In the genomic region with DNA sequence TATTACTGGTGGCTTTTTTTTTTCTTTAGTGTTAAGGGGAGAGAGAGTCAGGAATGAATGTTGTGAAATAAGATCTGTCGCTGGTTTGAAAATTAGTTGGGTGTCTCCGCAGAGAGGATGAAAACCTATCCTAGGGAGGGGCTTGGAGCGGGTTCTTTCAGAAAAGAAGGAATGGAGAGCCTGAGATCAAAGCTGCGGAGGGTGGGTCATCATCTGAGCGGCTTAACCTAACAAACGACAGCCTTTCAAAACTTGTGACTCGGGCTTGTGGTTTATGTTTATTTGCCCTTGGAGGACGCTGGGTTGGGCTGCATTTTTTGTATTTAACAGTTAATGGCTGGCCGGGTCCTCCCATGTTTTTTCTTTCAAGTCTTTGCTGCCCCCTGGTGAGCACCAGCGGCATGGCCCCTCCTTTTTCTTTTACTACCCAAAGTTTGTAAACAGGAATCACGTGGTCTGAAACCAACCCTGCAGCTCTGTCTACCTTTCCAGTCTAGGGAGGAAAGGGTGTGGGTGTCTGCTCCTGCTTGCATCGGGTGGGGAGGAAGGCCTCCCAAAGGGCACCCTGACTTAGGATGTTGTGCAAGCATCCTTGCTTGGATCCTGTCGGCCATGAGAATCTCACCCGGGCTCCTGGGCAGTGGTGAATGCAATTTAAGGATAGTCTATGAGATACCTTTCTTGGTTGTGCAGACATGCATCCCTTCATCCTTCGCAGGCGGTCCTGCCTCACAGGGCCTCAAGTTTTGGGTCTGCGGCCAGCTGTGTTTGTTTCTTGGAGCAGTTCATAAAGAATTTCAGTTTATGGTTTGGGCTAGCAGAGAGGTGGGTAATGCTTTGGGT, we compare ENCODE assay signal across 8 cellular contexts.
DNase-seq lines count a peak whose midpoint lies in the region; ATAC-seq lines count a peak whose summit lies in the region.

No MANE protein-coding gene starts in this region.

- H3K4me3 Mint-ChIP-seq in dendritic cell treated with granulocyte-macrophage colony-stimulating factor and Interleukin-4, amounts not matched to agents 40 ng/mL and 50 ng/mL, for 4 days, result peak overlapping the region; percentile 81

- H3K36me3 Mint-ChIP-seq in dendritic cell treated with granulocyte-macrophage colony-stimulating factor and Interleukin-4, amounts not matched to agents 40 ng/mL and 50 ng/mL, for 4 days (ENCODE audit: low read depth), result peaks cover 53% of the 10 kb centered on the region

- peak overlapping the region; percentile 90 for H3K27ac Mint-ChIP-seq in dendritic cell treated with granulocyte-macrophage colony-stimulating factor and Interleukin-4, amounts not matched to agents 40 ng/mL and 50 ng/mL, for 4 days

- DNase-seq in DMS153 treated with DMSO at 0.1 percent for 48 hours (lab: John Stamatoyannopoulos, UW; ENCODE audit: unreplicated experiment) (peak; percentile 53), HK-2 (ENCODE audit: unreplicated experiment) (peak; percentile 87), NCI-H748 treated with DMSO at 0.1 percent for 48 hours (lab: John Stamatoyannopoulos, UW) (peak; percentile 97), left kidney (ENCODE audit: low read depth, low spot score) (peak; percentile 94)
- peak; percentile 92 for DNase-seq in activated CD4-positive, alpha-beta T cell treated with anti-CD3 and anti-CD28 coated beads, Interleukin-2, amount 50 U/mL, for 1 hour
- peak; percentile 72 to 92 for DNase-seq in stimulated activated CD4-positive, alpha-beta T cell treated with anti-CD3 and anti-CD28 coated beads, Interleukin-1b, Interleukin-23, amount 100 ng/mL, for 4 hours (ENCODE audit: low read depth in 2 of 2)

- no peaks in the 10 kb centered on the region for H3K9me3 Mint-ChIP-seq in dendritic cell treated with granulocyte-macrophage colony-stimulating factor and Interleukin-4, amounts not matched to agents 40 ng/mL and 50 ng/mL, for 4 days

- peaks cover 70% of the 10 kb centered on the region for H3K4me1 Mint-ChIP-seq in dendritic cell treated with granulocyte-macrophage colony-stimulating factor and Interleukin-4, amounts not matched to agents 40 ng/mL and 50 ng/mL, for 4 days (ENCODE audit: low read depth)

- intact Hi-C loops in dendritic cell treated with granulocyte-macrophage colony-stimulating factor and Interleukin-4, amounts not matched to agents 40 ng/mL and 50 ng/mL, for 4 days (cut with micrococcal nuclease), result loop anchor here (1.0 to 5.0 kb wide), 7 partner anchors 38 to 285 kb away; partner anchors contain the start of gene C6orf89

- ATAC-seq in HG03354 (IDR thresholded peaks at IDR 0.05; ENCODE audit: poor library complexity, severe bottlenecking, unreplicated experiment), result no peak

- H3K27me3 Mint-ChIP-seq in dendritic cell treated with granulocyte-macrophage colony-stimulating factor and Interleukin-4, amounts not matched to agents 40 ng/mL and 50 ng/mL, for 4 days, result peaks cover 6% of the 10 kb centered on the region
